ENCODE assay signal across 22 cellular contexts in genomic region chr16:24836836-24837235, GRCh38. TPM values are rescaled to one million over a fixed set of nuclear protein-coding genes. Genes with fewer than 3 reads are reported as not detected.
DNase-seq lines count a peak whose midpoint lies in the region; ATAC-seq, FAIRE-seq and TF ChIP-seq lines count a peak whose summit lies in the region.
"Had no signal": no experiment of that assay in that cellular context is flagged by ENCODE, and none has a peak within 500 bp of the region (broad histone marks: within the 10 kb centered on the region; RNA-seq: fewer than 3 reads in every experiment).

No MANE protein-coding gene starts in this region.

- H2AFZ ChIP-seq in HepG2 (ENCODE audit: low read length) (no peak overlapping the region), K562 (ENCODE audit: low read depth, low read length) (no peak overlapping the region)

- WGBS in HepG2 (ENCODE audit: low lambda C conversion rate), result 83% methylated on average over 6 of the region's 6 CpGs
- 88% methylated on average over 6 of the region's 6 CpGs for WGBS in right lobe of liver (ENCODE audit: insufficient coverage, low coverage, low lambda C conversion rate, missing lambda C conversion rate)
- 93% methylated on average over 6 of the region's 6 CpGs for WGBS in K562 (ENCODE audit: insufficient coverage, low coverage, missing lambda C conversion rate)

- no peak for TF ChIP-seq CTCF in HepG2 (CRISPR knock-in tag; IDR thresholded peaks at IDR 0.05)
- TF ChIP-seq CTCF in right lobe of liver (IDR thresholded peaks at IDR 0.05), result no peak
- TF ChIP-seq CTCF in K562 (IDR thresholded peaks at IDR 0.05 in 2 of 3, conservative IDR thresholded peaks at IDR 0.05 in 1 of 3; ENCODE audit: insufficient read depth in 2 of 3, low read depth in 1 of 3, low read length in 3 of 3), result no peak

- no peaks in the 10 kb centered on the region for H3K79me2 ChIP-seq in HepG2 (ENCODE audit: insufficient read depth, low read length)
- H3K79me2 ChIP-seq in K562 (ENCODE audit: control insufficient read depth, insufficient read depth, low read length), result no peaks in the 10 kb centered on the region

- H3K9me3 ChIP-seq in HepG2 (ENCODE audit: low read length), result no peaks in the 10 kb centered on the region
- no peaks in the 10 kb centered on the region for H3K9me3 ChIP-seq in right lobe of liver
- H3K9me3 ChIP-seq in K562 (replicated peaks; ENCODE audit: control insufficient read depth, insufficient read depth, low read depth, low read length), result no peaks in the 10 kb centered on the region
- H3K9me3 ChIP-seq: BE2C, BLaER1 had no signal

- no peak overlapping the region for H3K9ac ChIP-seq in HepG2 (ENCODE audit: insufficient read depth, low read depth, low read length)
- H3K9ac ChIP-seq in K562 (ENCODE audit: insufficient read depth in 1 of 2, low read depth in 2 of 2, low read length in 2 of 2), result no peak overlapping the region
- H3K9ac ChIP-seq: BLaER1 had no signal

- H4K20me1 ChIP-seq in HepG2 (ENCODE audit: insufficient read depth, low read length) (no peaks in the 10 kb centered on the region), K562 (replicated peaks; ENCODE audit: control insufficient read depth, insufficient read depth, low read length) (no peaks in the 10 kb centered on the region)
- H4K20me1 ChIP-seq: BLaER1 had no signal

- H3K4me2 ChIP-seq in HepG2 (ENCODE audit: low read depth, low read length), result no peak overlapping the region
- no peak overlapping the region for H3K4me2 ChIP-seq in K562 (ENCODE audit: insufficient read depth, low read length)
- H3K4me2 ChIP-seq: BLaER1 had no signal

- no TSS peak for BruUV-seq in HepG2 (replicated peaks; lab: Mats Ljungman, UMichigan)
- BruUV-seq in K562 (replicated peaks; lab: Mats Ljungman, UMichigan), result no TSS peak

- TF ChIP-seq EP300 in HepG2 (IDR thresholded peaks at IDR 0.05; ENCODE audit: low read depth in 2 of 2, low read length in 2 of 2), result no peak
- TF ChIP-seq EP300 in HepG2 (CRISPR knock-in tag; IDR thresholded peaks at IDR 0.05; ENCODE audit: borderline replicate concordance), result no peak
- no peak for TF ChIP-seq EP300 in K562 (IDR thresholded peaks at IDR 0.05; ENCODE audit: low read length)

- TF ChIP-seq RAD21 in HepG2 (CRISPR knock-in tag; IDR thresholded peaks at IDR 0.05) (no peak), K562 (CRISPR knock-in tag; conservative IDR thresholded peaks at IDR 0.05 in 1 of 2, IDR thresholded peaks at IDR 0.05 in 1 of 2) (no peak)

- in situ Hi-C loops in HepG2 (cut with HindIII; ENCODE audit: extremely low pct_ligation_motif_present, low pct_unique_long_range_greater_than_20kb) (no loop called here), K562 (cut with MboI) (loop anchor here (10.0 kb wide), 1 partner anchor 388 kb away; no protein-coding TSS in a partner anchor)

- TF ChIP-seq POLR2A in HepG2 (IDR thresholded peaks at IDR 0.05; ENCODE audit: insufficient read depth in 1 of 2, low read depth in 2 of 2, low read length in 2 of 2), result no peak
- TF ChIP-seq POLR2A in right lobe of liver (IDR thresholded peaks at IDR 0.05), result no peak
- no peak for TF ChIP-seq POLR2A in K562 (conservative IDR thresholded peaks at IDR 0.05)

- H3K36me3 ChIP-seq in HepG2 (replicated peaks in 1 of 2; ENCODE audit: control insufficient read depth in 1 of 2, insufficient read depth in 2 of 2, low read length in 2 of 2), result no peaks in the 10 kb centered on the region
- H3K36me3 ChIP-seq in right lobe of liver, result no peaks in the 10 kb centered on the region
- H3K36me3 ChIP-seq in K562 (ENCODE audit: control insufficient read depth, insufficient read depth, low read length), result no peaks in the 10 kb centered on the region; the same call in 2 of the 3 replicates
- H3K36me3 ChIP-seq: BE2C, BLaER1 had no signal

- no peaks in the 10 kb centered on the region for H3K27me3 ChIP-seq in HepG2 (ENCODE audit: control insufficient read depth in 1 of 2, insufficient read depth in 2 of 2, low read length in 2 of 2)
- no peaks in the 10 kb centered on the region for H3K27me3 ChIP-seq in right lobe of liver
- no peaks in the 10 kb centered on the region for H3K27me3 ChIP-seq in K562 (ENCODE audit: control insufficient read depth in 2 of 2, insufficient read depth in 2 of 2, low read length in 2 of 2)
- H3K27me3 ChIP-seq: BE2C, BLaER1 had no signal

- no peaks in the 10 kb centered on the region for H3K9me1 ChIP-seq in K562 (ENCODE audit: control insufficient read depth, insufficient read depth, low read length)

- POLR2A ChIA-PET in HepG2 (lab: Yijun Ruan, JAX), result interaction anchor here (0.7 kb wide), 1 partner anchor 10 kb away, joined by 3 read pairs; no protein-coding TSS in a partner anchor
- POLR2A ChIA-PET in K562 (lab: Yijun Ruan, JAX), result interaction anchor here (0.6 kb wide), 1 partner anchor 178 kb away, joined by 3 read pairs; no protein-coding TSS in a partner anchor

- intact Hi-C loops in HepG2 (cut with micrococcal nuclease; ENCODE audit: unreplicated experiment) (loop anchor here (10.0 kb wide), 3 partner anchors 178 to 268 kb away; partner anchors contain the start of gene ARHGAP17), right lobe of liver (cut with DNase I) (no loop called here), K562 (cut with micrococcal nuclease) (loop anchor here (10.0 kb wide), 1 partner anchor 388 kb away; no protein-coding TSS in a partner anchor)

- FAIRE-seq in HepG2 (lab: Jason Lieb, UNC) (no peak), K562 (lab: Jason Lieb, UNC) (no peak)
- FAIRE-seq: G401.6, GM12892, GM18507 had no signal

- peaks cover 43% of the 10 kb centered on the region for H3K4me1 ChIP-seq in HepG2 (ENCODE audit: insufficient read depth, low read length)
- peaks cover 0 to 14% (median 0%) of the 10 kb centered on the region in 4 donors for H3K4me1 ChIP-seq in right lobe of liver
- H3K4me1 ChIP-seq in K562 (replicated peaks in 1 of 2; ENCODE audit: control insufficient read depth in 2 of 2, insufficient read depth in 2 of 2, low read length in 2 of 2), result peaks cover 15 to 19% of the 10 kb centered on the region in 2 experiments
- H3K4me1 ChIP-seq: BE2C, BLaER1 had no signal

- CTCF ChIA-PET in HepG2 (lab: Yijun Ruan, JAX; ENCODE audit: low intra/inter-chr PET ratio, low total read pairs) (no interaction called here), K562 (lab: Yijun Ruan, JAX; ENCODE audit: low intra/inter-chr PET ratio) (no interaction called here)

- H3K27ac ChIP-seq in HepG2 (ENCODE audit: extremely low read length, insufficient read depth, low read length), result no peak overlapping the region
- no peak overlapping the region for H3K27ac ChIP-seq in right lobe of liver
- H3K27ac ChIP-seq in K562 (ENCODE audit: extremely low read depth, low read depth, low read length), result no peak overlapping the region
- H3K27ac ChIP-seq: 22Rv1, BLaER1 had no signal

- no peak for DNase-seq in HepG2 (ENCODE audit: low spot score)
- DNase-seq in right lobe of liver, result no peak
- no peak for DNase-seq in K562 (ENCODE audit: extremely low read depth in 1 of 4, low spot score in 3 of 4)
- no peak for DNase-seq in DMS 273 treated with DMSO at 0.1 percent for 48 hours (lab: John Stamatoyannopoulos, UW)
- no peak for DNase-seq in kidney glomerular epithelial cell (lab: John Stamatoyannopoulos, UW)
- DNase-seq: ACHN; BE2C; C1 segment of cervical spinal cord; CD4-positive, alpha-beta memory T cell; CD4-positive, CD25-positive, alpha-beta regulatory T cell; CD8-positive, alpha-beta memory T cell; COR-L47; DMS79 treated with DMSO at 0.1 percent for 48 hours; GF-D8 had no signal

- no peak for ATAC-seq in HepG2
- no peak for ATAC-seq in right lobe of liver
- no peak for ATAC-seq in K562

- H3K4me3 ChIP-seq in HepG2 (replicated peaks in 1 of 3; ENCODE audit: insufficient read depth in 1 of 3, low read depth in 2 of 3, low read length in 3 of 3) (no peak overlapping the region), right lobe of liver (no peak overlapping the region), K562 (no peak overlapping the region)
- H3K4me3 ChIP-seq: BLaER1 had no signal

RNA-seq across cellular contexts. Expression of gene SLC5A11, which starts 8.9 kb away (rescaled TPM):
- 1.7 and 3.3 TPM in 2 replicates for total RNA-seq in HepG2 (2016; rRNA removed; fragmentation: Illumina TruSeq; extraction: Trizol)
- 0.44 and 1.0 TPM in 2 replicates for total RNA-seq in HepG2 (2016; cell fraction: cytosol; rRNA removed; fragmentation: Illumina TruSeq; extraction: Trizol; ENCODE audit: low read depth)
- total RNA-seq in HepG2 (2016; cell fraction: insoluble cytoplasmic fraction; rRNA removed; fragmentation: Illumina TruSeq; extraction: Trizol), result 1.3 and 3.5 TPM in 2 replicates
- 0.86 and 0.93 TPM in 2 replicates for total RNA-seq in HepG2 (2016; cell fraction: membrane; rRNA removed; fragmentation: Illumina TruSeq; extraction: Trizol)
- total RNA-seq in HepG2 (2016; cell fraction: nucleus; rRNA removed; fragmentation: Illumina TruSeq; extraction: Trizol), result 4.1 and 5.6 TPM in 2 replicates
- 1.2 and 1.7 TPM in 2 replicates for polyA plus RNA-seq in HepG2 (2011; rRNA removed)
- polyA plus RNA-seq in HepG2 (2011; cell fraction: cytosol; rRNA removed), result 0.36 and 0.38 TPM in 2 replicates
- polyA plus RNA-seq in HepG2 (2011; cell fraction: nucleus; rRNA removed), result 4.5 and 4.8 TPM in 2 replicates
- polyA plus RNA-seq in HepG2 (2012), result 0.80 and 1.3 TPM in 2 replicates
- 0.45 and 0.52 TPM in 2 replicates for polyA plus RNA-seq in HepG2 (2016; cell fraction: cytosol; fragmentation: Illumina TruSeq; extraction: Trizol; ENCODE audit: low read depth)
- polyA plus RNA-seq in HepG2 (2016; cell fraction: insoluble cytoplasmic fraction; fragmentation: Illumina TruSeq; extraction: Trizol; ENCODE audit: low read depth), result 1.1 and 1.2 TPM in 2 replicates
- polyA plus RNA-seq in HepG2 (2016; cell fraction: membrane; fragmentation: Illumina TruSeq; extraction: Trizol; ENCODE audit: low read depth), result 1.1 and 1.3 TPM in 2 replicates
- 5.5 and 5.7 TPM in 2 replicates for polyA plus RNA-seq in HepG2 (2016; cell fraction: nucleus; fragmentation: Illumina TruSeq; extraction: Trizol; ENCODE audit: insufficient read depth, low read depth)
- 0.77 and 1.0 TPM in 2 replicates for polyA minus RNA-seq in HepG2 (2011; rRNA and poly(A)+ RNA removed; ENCODE audit: low replicate concordance)
- 0.49 TPM in 1 of 2 replicates, not detected in the other for polyA minus RNA-seq in HepG2 (2011; cell fraction: cytosol; rRNA and poly(A)+ RNA removed)
- polyA minus RNA-seq in HepG2 (2011; cell fraction: nucleus; rRNA and poly(A)+ RNA removed), result 2.5 and 3.5 TPM in 2 replicates
- total RNA-seq in right lobe of liver, result 1 to 10 TPM in 4 of 6 experiments, under 1 TPM in 2; 0.43 to 1.6 (median 1.2) TPM
- total RNA-seq in K562 (2011; cell fraction: chromatin; rRNA removed; ENCODE audit: low replicate concordance), result not detected in 2 replicates
- total RNA-seq in K562 (2011; cell fraction: nucleolus; rRNA removed), result not detected in 2 replicates
- not detected in 2 replicates for total RNA-seq in K562 (2011; cell fraction: nucleoplasm; rRNA removed)
- 0.14 TPM in 1 of 2 replicates, not detected in the other for total RNA-seq in K562 (2014; rRNA removed)
- total RNA-seq in K562 (2014; rRNA removed; fragmentation: Illumina TruSeq; extraction: Trizol), result 0.07 TPM in 1 of 2 replicates, not detected in the other
- 0.11 TPM in 1 of 2 replicates, not detected in the other for total RNA-seq in K562 (2015; rRNA removed; fragmentation: Illumina TruSeq; extraction: Trizol)
- 0.09 TPM in 1 of 2 replicates, not detected in the other for total RNA-seq in K562 (2021)
- polyA plus RNA-seq in K562 (2011; rRNA removed), result not detected in 2 replicates
- 0.04 TPM in 1 of 2 replicates, not detected in the other for polyA plus RNA-seq in K562 (2011; cell fraction: cytosol; rRNA removed)
- polyA plus RNA-seq in K562 (2011; cell fraction: nucleus; rRNA removed), result 0.13 and 0.17 TPM in 2 replicates
- 0.07 and 0.08 TPM in 2 replicates for polyA plus RNA-seq in K562 (2012)
- polyA plus RNA-seq in K562 (2014; fragmentation: Illumina TruSeq; extraction: Trizol), result 0.15 TPM in 1 of 2 replicates, not detected in the other
- polyA plus RNA-seq in K562 (2014; fragmentation: Nextera tagmentation; extraction: Ambion mirVana), result under 1 TPM; 0.04 to 0.25 TPM
- 0.18 TPM in 1 of 2 replicates, not detected in the other for polyA plus RNA-seq in K562 (2014; rRNA removed)
- polyA minus RNA-seq in K562 (2011; rRNA and poly(A)+ RNA removed), result not detected in 2 replicates
- polyA minus RNA-seq in K562 (2011; cell fraction: cytosol; rRNA and poly(A)+ RNA removed), result not detected in 2 replicates
- not detected in 2 replicates for polyA minus RNA-seq in K562 (2011; cell fraction: nucleus; rRNA and poly(A)+ RNA removed)
- total RNA-seq: A673; CD4-positive, CD25-positive, alpha-beta regulatory T cell had no signal
- polyA plus RNA-seq: AG04450; CD14-positive monocyte; CD4-positive, alpha-beta memory T cell; CD4-positive, CD25-positive, alpha-beta regulatory T cell; CD8-positive, alpha-beta memory T cell had no signal

Comparison
In these comparisons a context has a peak if more than half of its experiments do, and no peak if none do; other contexts are left out.
1. intact Hi-C loops: an anchor here in HepG2 (10.0 kb wide) and K562 (10.0 kb wide); none called in right lobe of liver.
2. Of the 241 proteins assayed by ChIP-seq in both HepG2 and K562: peak only in HepG2: none; only in K562: none; in both: ZBTB40; in neither: 240.